In the genomic region with DNA sequence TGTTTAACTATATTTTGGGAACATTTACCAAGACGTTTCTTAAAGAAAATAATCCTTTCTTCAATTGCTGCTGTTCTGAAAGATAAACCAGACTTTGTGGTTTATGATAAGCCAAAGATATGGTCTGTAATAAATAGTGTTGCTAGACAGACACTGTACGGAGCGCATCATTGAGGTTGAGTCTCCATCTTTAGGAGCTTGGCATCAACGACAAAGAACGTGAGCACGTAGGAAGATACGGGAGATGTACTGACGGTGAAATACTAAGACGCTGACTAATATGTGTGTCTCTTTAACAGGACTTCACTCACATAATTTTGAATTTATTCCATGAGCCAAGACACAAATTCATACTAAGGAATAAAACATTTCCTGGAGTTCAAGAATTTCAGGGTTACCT, we compare ENCODE assay signal across 17 cellular contexts. TPM values are rescaled to one million over a fixed set of nuclear protein-coding genes. Genes with fewer than 3 reads are reported as not detected.
"Had no signal": no experiment of that assay in that cellular context is flagged by ENCODE, and none has a peak within 500 bp of the region (broad histone marks: within the 10 kb centered on the region; RNA-seq: fewer than 3 reads in every experiment).

No MANE protein-coding gene starts in this region.

- H3K4me3 Mint-ChIP-seq: activated T-helper 17 cell treated with anti-CD3 and anti-CD28 coated beads, Interleukin-2, amount 50 U/mL, for 72 hours; neural crest cell; T-cell had no signal

- H3K9me3 ChIP-seq: colonic mucosa, gastrocnemius medialis, ovary, thoracic aorta, upper lobe of right lung had no signal

- H3K27me3 Mint-ChIP-seq: activated T-helper 17 cell treated with anti-CD3 and anti-CD28 coated beads, Interleukin-2, amount 50 U/mL, for 72 hours; T-cell had no signal

- DNase-seq: activated CD4-positive, alpha-beta T cell treated with anti-CD3 and anti-CD28 coated beads, Interleukin-2, amount 50 U/mL, for 1 hour; activated naive CD4-positive, alpha-beta T cell treated with Interleukin-2 at 50 U/mL for 16 hours; caudate nucleus; colonic mucosa; gastrocnemius medialis; ovary; stimulated activated CD4-positive, alpha-beta T cell treated with anti-CD3 and anti-CD28 coated beads, Interleukin-12 subunit alpha, Interleukin-12 subunit beta, amount 100 ng/mL, for 4 hours; stimulated activated CD4-positive, alpha-beta T cell treated with anti-CD3 and anti-CD28 coated beads, Interleukin-2, amount 100 ng/mL, for 24 hours; T-cell; T-helper 9 cell; upper lobe of right lung had no signal

- H3K4me1 ChIP-seq: colonic mucosa, gastrocnemius medialis, upper lobe of right lung had no signal

- H3K4me3 ChIP-seq: colonic mucosa, gastrocnemius medialis, heart right ventricle, ovary, thoracic aorta, upper lobe of right lung had no signal

- H3K36me3 ChIP-seq: colonic mucosa, gastrocnemius medialis, heart right ventricle, ovary, thoracic aorta, upper lobe of right lung had no signal

- H3K27ac Mint-ChIP-seq: activated T-helper 17 cell treated with anti-CD3 and anti-CD28 coated beads, Interleukin-2, amount 50 U/mL, for 72 hours; T-cell had no signal

- FAIRE-seq: endometrium, keratinocyte had no signal

- H3K27me3 ChIP-seq: colonic mucosa, gastrocnemius medialis, heart right ventricle, ovary, upper lobe of right lung had no signal

- H3K4me1 Mint-ChIP-seq: activated T-helper 17 cell treated with anti-CD3 and anti-CD28 coated beads, Interleukin-2, amount 50 U/mL, for 72 hours; neural crest cell; T-cell had no signal

- H3K27ac ChIP-seq: colonic mucosa, gastrocnemius medialis, heart right ventricle, ovary, thoracic aorta, upper lobe of right lung had no signal

RNA-seq across cellular contexts. Expression of gene TEX29, which starts 16.2 kb away (rescaled TPM):
- total RNA-seq: neural crest cell, thoracic aorta had no signal
